In the genomic region with DNA sequence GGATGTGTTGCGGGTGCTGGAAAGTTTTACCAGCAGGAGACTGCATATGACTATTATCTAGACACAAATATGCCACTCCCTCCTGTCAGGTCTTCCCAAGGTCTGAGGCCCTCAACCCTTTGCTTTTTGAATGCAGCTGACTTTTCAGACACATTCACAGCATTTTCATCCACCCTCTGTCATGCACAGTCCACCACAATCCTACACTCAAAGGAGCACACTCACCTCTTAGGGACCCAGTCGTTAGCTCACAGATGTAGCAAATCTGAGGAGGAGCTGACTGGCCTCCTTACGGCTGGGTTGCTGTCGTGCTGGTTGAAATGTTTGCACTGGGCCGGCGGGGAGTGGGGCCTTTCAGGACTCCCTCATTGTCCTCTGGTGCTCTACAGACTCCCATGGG, we compare ENCODE assay signal across 9 cellular contexts.
"Had no signal": no experiment of that assay in that cellular context is flagged by ENCODE, and none has a peak within 500 bp of the region (broad histone marks: within the 10 kb centered on the region; RNA-seq: fewer than 3 reads in every experiment).

No MANE protein-coding gene starts in this region.

- FAIRE-seq: H1, HTR-8/SVneo, K562 had no signal

- H3K27ac Mint-ChIP-seq: GM23338 had no signal

- DNase-seq: H7, HCEC 1CT, IMR-90, KG1 had no signal

- H3K9me3 Mint-ChIP-seq: GM23338 had no signal

- H3K27ac ChIP-seq: HL-60 had no signal

- H3K4me3 Mint-ChIP-seq: GM23338 had no signal

- H2AFZ ChIP-seq: GM23338 had no signal

- H3K4me3 ChIP-seq: GM23338, K562 had no signal

- H3K4me1 Mint-ChIP-seq: GM23338 had no signal

- H3K4me2 ChIP-seq: GM23338 had no signal
